10 cellular contexts compared by ENCODE assay signal in genomic region chr6:166005846-166006592, GRCh38.
DNase-seq lines count a peak whose midpoint lies in the region; ATAC-seq and TF ChIP-seq lines count a peak whose summit lies in the region.
"Had no signal": no experiment of that assay in that cellular context is flagged by ENCODE, and none has a peak within 500 bp of the region (broad histone marks: within the 10 kb centered on the region; RNA-seq: fewer than 3 reads in every experiment).

No MANE protein-coding gene starts in this region.

- H3K27ac Mint-ChIP-seq in stimulated activated naive B cell treated with anti-CD40 and anti-IgM and Interleukin-4, amounts not matched to agents 10 μg/mL and 1 μg/mL and 100 μg/mL, for 72 hours, result no peak overlapping the region
- H3K27ac Mint-ChIP-seq: IgD-negative memory B cell had no signal

- H3K4me3 Mint-ChIP-seq in stimulated activated naive B cell treated with anti-CD40 and anti-IgM and Interleukin-4, amounts not matched to agents 10 μg/mL and 1 μg/mL and 100 μg/mL, for 72 hours, result no peak overlapping the region
- H3K4me3 Mint-ChIP-seq: IgD-negative memory B cell had no signal

- H3K27ac ChIP-seq in HUES6 (ENCODE audit: low read depth, low read length) (no peak overlapping the region), adrenal gland (peak overlapping the region; percentile 45 to 95 (median 65)), iPS DF 6.9 (ENCODE audit: low read length) (no peak overlapping the region), skin epidermis (peak overlapping the region in 15 of 21 experiments; percentile 21 to 86 (median 39))
- H3K27ac ChIP-seq: neutrophil had no signal

- no peak for TF ChIP-seq POLR2A in adrenal gland (IDR thresholded peaks at IDR 0.05)

- 1 to 2% (median 1%) methylated on average over 24 to 43 of the region's 43 CpGs for WGBS in adrenal gland, 4 donors
- no CpG with 5 or more reads among the region's 43 CpGs for WGBS in iPS DF 6.9 (ENCODE audit: insufficient coverage, insufficient read length)

- H3K27me3 Mint-ChIP-seq in stimulated activated naive B cell treated with anti-CD40 and anti-IgM and Interleukin-4, amounts not matched to agents 10 μg/mL and 1 μg/mL and 100 μg/mL, for 72 hours, result peaks cover 70 to 78% of the 10 kb centered on the region in 2 donors

- no peak overlapping the region for H3K9ac ChIP-seq in HUES6 (ENCODE audit: low read length)

- H3K4me1 Mint-ChIP-seq in stimulated activated naive B cell treated with anti-CD40 and anti-IgM and Interleukin-4, amounts not matched to agents 10 μg/mL and 1 μg/mL and 100 μg/mL, for 72 hours, result peaks cover 0 to 7% of the 10 kb centered on the region in 2 donors
- H3K4me1 Mint-ChIP-seq: IgD-negative memory B cell had no signal

- ATAC-seq in GM19328 (IDR thresholded peaks at IDR 0.05; ENCODE audit: unreplicated experiment), result no peak
- no peak for ATAC-seq in stimulated activated naive B cell treated with anti-CD40 and anti-IgM and Interleukin-4, amounts not matched to agents 10 μg/mL and 1 μg/mL and 100 μg/mL, for 72 hours (replicated peaks)

- H3K27me3 ChIP-seq in HUES6 (ENCODE audit: control insufficient read depth, insufficient read depth, low read length) (peaks cover 89% of the 10 kb centered on the region), adrenal gland (no peaks in the 10 kb centered on the region), iPS DF 6.9 (ENCODE audit: control insufficient read depth, insufficient read depth, low read length) (peaks cover 58% of the 10 kb centered on the region)

- TF ChIP-seq CTCF in adrenal gland (IDR thresholded peaks at IDR 0.05), result no peak

- H3K36me3 Mint-ChIP-seq in stimulated activated naive B cell treated with anti-CD40 and anti-IgM and Interleukin-4, amounts not matched to agents 10 μg/mL and 1 μg/mL and 100 μg/mL, for 72 hours, result no peaks in the 10 kb centered on the region
- H3K36me3 Mint-ChIP-seq: IgD-negative memory B cell had no signal

- in situ Hi-C loops in KBM-7 (cut with MboI; ENCODE audit: low pct_unique_long_range_greater_than_20kb, low sequenced_read_pairs), result no loop called here

- H3K4me1 ChIP-seq in HUES6 (ENCODE audit: control insufficient read depth, insufficient read depth, low read length) (peaks cover 26% of the 10 kb centered on the region), adrenal gland (replicated peaks in 1 of 2) (peaks cover 19 to 31% of the 10 kb centered on the region in 2 donors), iPS DF 6.9 (ENCODE audit: control insufficient read depth, insufficient read depth, low read length) (peaks cover 4% of the 10 kb centered on the region; the same call in 1 of the 2 replicates)

- peaks cover 1 to 7% of the 10 kb centered on the region in 2 donors for H3K9me3 Mint-ChIP-seq in stimulated activated naive B cell treated with anti-CD40 and anti-IgM and Interleukin-4, amounts not matched to agents 10 μg/mL and 1 μg/mL and 100 μg/mL, for 72 hours

- DNase-seq in adrenal gland (peak; percentile 61 to 88 (median 81)), iPS DF 6.9 (ENCODE audit: low read depth, low spot score) (no peak), KBM-7 (no peak)
- DNase-seq in stimulated activated naive B cell treated with anti-CD40 and anti-IgM and Interleukin-4, amounts not matched to agents 10 μg/mL and 1 μg/mL and 100 μg/mL, for 72 hours, result no peak
- DNase-seq in activated CD4-positive, alpha-beta T cell treated with anti-CD3 and anti-CD28 coated beads for 4 hours, result no peak

- intact Hi-C loops in adrenal gland (cut with DNase I), result no loop called here

- peak overlapping the region; percentile 44 for H3K4me3 ChIP-seq in HUES6 (ENCODE audit: low read depth, low read length)
- peak overlapping the region in 2 of 4 donors; percentile 50 to 53 for H3K4me3 ChIP-seq in adrenal gland
- H3K4me3 ChIP-seq in iPS DF 6.9 (ENCODE audit: low read length), result peak overlapping the region; percentile 1; the same call in 1 of the 2 replicates
- H3K4me3 ChIP-seq in skin epidermis, result peak overlapping the region in 4 of 7 experiments; percentile 1 to 23 (median 10)

- H3K36me3 ChIP-seq in HUES6 (ENCODE audit: control insufficient read depth, insufficient read depth, low read length) (no peaks in the 10 kb centered on the region), adrenal gland (replicated peaks in 1 of 2) (no peaks in the 10 kb centered on the region), iPS DF 6.9 (ENCODE audit: control insufficient read depth, insufficient read depth, low read length) (no peaks in the 10 kb centered on the region)
- H3K36me3 ChIP-seq: neutrophil had no signal

- H3K9me3 ChIP-seq in HUES6 (ENCODE audit: control insufficient read depth, insufficient read depth, low read depth, low read length) (no peaks in the 10 kb centered on the region), adrenal gland (replicated peaks in 1 of 3) (no peaks in the 10 kb centered on the region), iPS DF 6.9 (ENCODE audit: control insufficient read depth, insufficient read depth, low read length) (no peaks in the 10 kb centered on the region)
- H3K9me3 ChIP-seq: neutrophil had no signal

Comparison
In these comparisons a context has a peak if more than half of its experiments do, and no peak if none do; other contexts are left out.
1. H3K27ac ChIP-seq: peak in adrenal gland (5 of 5) and skin epidermis (15 of 21); none in HUES6 (single experiment) and iPS DF 6.9 (single experiment).
2. DNase-seq: peak in adrenal gland (7 of 7); none in iPS DF 6.9 (single experiment), stimulated activated naive B cell treated with anti-CD40 and anti-IgM and Interleukin-4, amounts not matched to agents 10 μg/mL and 1 μg/mL and 100 μg/mL, for 72 hours (single experiment), KBM-7 (single experiment) and activated CD4-positive, alpha-beta T cell treated with anti-CD3 and anti-CD28 coated beads for 4 hours (0 of 2).